19 cellular contexts compared by ENCODE assay signal in the genomic region with DNA sequence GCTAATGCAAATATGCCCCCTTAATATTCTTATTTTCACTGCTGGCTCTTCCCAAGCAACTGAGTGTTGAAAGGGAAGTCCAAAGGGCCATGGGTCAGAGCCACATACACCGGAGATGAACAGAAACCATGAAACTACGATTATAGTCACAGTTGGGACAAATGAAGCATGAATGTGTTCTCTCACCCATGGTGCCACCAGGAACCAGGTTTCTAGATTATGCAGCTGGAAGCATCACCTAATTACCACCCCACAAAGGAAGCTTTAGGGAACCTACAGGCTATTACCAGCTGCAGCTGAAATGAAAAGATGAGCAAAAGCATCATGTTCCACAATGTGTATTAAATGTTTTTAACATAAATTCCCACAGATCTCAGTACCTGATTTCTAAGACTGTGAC. TPM values are rescaled to one million over a fixed set of nuclear protein-coding genes. Genes with fewer than 3 reads are reported as not detected.
DNase-seq lines count a peak whose midpoint lies in the region; ATAC-seq, FAIRE-seq and TF ChIP-seq lines count a peak whose summit lies in the region.
"Had no signal": no experiment of that assay in that cellular context is flagged by ENCODE, and none has a peak within 500 bp of the region (broad histone marks: within the 10 kb centered on the region; RNA-seq: fewer than 3 reads in every experiment).

No MANE protein-coding gene starts in this region.

- SMC1A ChIA-PET in GM12878 (lab: Charles Lee; ENCODE audit: uncharacterized antibody, unreplicated experiment), result interaction anchor here (0.6 to 8.4 kb wide), 15 partner anchors 9 to 215 kb away, joined by 3 to 87 read pairs (median 4); a partner anchor contains a TSS

- no peak overlapping the region for H2AFZ ChIP-seq in GM12878 (ENCODE audit: control insufficient read depth, low read depth, low read length)
- H2AFZ ChIP-seq: GM23338 had no signal

- POLR2A ChIA-PET in GM12878 (lab: Charles Lee), result interaction anchor here (1.0 to 1.6 kb wide), 3 partner anchors 10 to 199 kb away, joined by 3 to 5 read pairs (median 4); no protein-coding TSS in a partner anchor

- no peak for TF ChIP-seq RAD21 in GM12878 (IDR thresholded peaks at IDR 0.05; ENCODE audit: insufficient read depth, low read depth, low read length)

- no peak for FAIRE-seq in GM12878 (lab: Jason Lieb, UNC)
- FAIRE-seq: A204.1 had no signal

- no peak for TF ChIP-seq CTCF in GM12878 (IDR thresholded peaks at IDR 0.05 in 2 of 3, conservative IDR thresholded peaks at IDR 0.05 in 1 of 3; ENCODE audit: control insufficient read depth in 2 of 3, extremely low read depth in 1 of 3, insufficient read depth in 1 of 3, low read depth in 3 of 3, low read length in 3 of 3)
- TF ChIP-seq CTCF in gastroesophageal sphincter (IDR thresholded peaks at IDR 0.05), result no peak

- H3K27me3 ChIP-seq in GM12878 (replicated peaks in 1 of 2; ENCODE audit: control insufficient read depth in 2 of 2, insufficient read depth in 2 of 2, low read length in 1 of 2), result no peaks in the 10 kb centered on the region
- H3K27me3 ChIP-seq in gastroesophageal sphincter, result no peaks in the 10 kb centered on the region

- peak; percentile 1 for DNase-seq in NOMO-1 treated with dmso at 0.1 percent for 144 hours (lab: John Stamatoyannopoulos, UW; ENCODE audit: unreplicated experiment)
- no peak for DNase-seq in NOMO-1 treated with DMSO at 0.1 percent for 48 hours (lab: John Stamatoyannopoulos, UW; ENCODE audit: unreplicated experiment)
- no peak for DNase-seq in GM12878 (ENCODE audit: low read depth, low spot score)
- no peak for DNase-seq in NCI-H2081 treated with DMSO at 0.1 percent for 48 hours (lab: John Stamatoyannopoulos, UW)
- no peak for DNase-seq in Ammon's horn (ENCODE audit: low spot score)
- DNase-seq: Caco-2, EL, Kasumi-1, NCI-H1417 treated with DMSO at 0.1 percent for 48 hours, NCI-H1930, NCI-H82 had no signal

- no peak overlapping the region for H3K4me2 ChIP-seq in GM12878 (ENCODE audit: control insufficient read depth, insufficient read depth)
- H3K4me2 ChIP-seq: GM23338 had no signal

- 17% methylated on average over 2 of the region's 2 CpGs for whole genome bisulfite sequencing in GM12878 (ENCODE audit: insufficient coverage, insufficient replicate concordance, low lambda C conversion rate, missing lambda C conversion rate)
- 51 to 59% methylated on average over 2 of the region's 2 CpGs for WGBS in gastroesophageal sphincter (ENCODE audit: low coverage in 1 of 2), 2 donors

- H3K4me1 ChIP-seq in GM12878 (ENCODE audit: control insufficient read depth, insufficient read depth, low read length) (no peaks in the 10 kb centered on the region), gastroesophageal sphincter (peaks cover 12 to 38% (median 16%) of the 10 kb centered on the region in 3 donors)
- H3K4me1 ChIP-seq: Caco-2 had no signal

- H3K9ac ChIP-seq in GM12878 (ENCODE audit: control insufficient read depth, insufficient read depth, low read length), result no peak overlapping the region

- intact Hi-C loops in GM12878 (cut with micrococcal nuclease; ENCODE audit: unreplicated experiment), result no loop called here

- H3K36me3 ChIP-seq in GM12878 (ENCODE audit: control insufficient read depth in 2 of 2, insufficient read depth in 2 of 2, low read length in 1 of 2) (no peaks in the 10 kb centered on the region), gastroesophageal sphincter (peaks cover 0 to 15% of the 10 kb centered on the region in 2 donors)

- ATAC-seq in HG03097 (IDR thresholded peaks at IDR 0.05; ENCODE audit: low FRiP score, unreplicated experiment), result peak; percentile 56
- ATAC-seq in GM12878, result peak; percentile 91
- no peak for ATAC-seq in GM21390 (IDR thresholded peaks at IDR 0.05; ENCODE audit: unreplicated experiment)
- no peak for ATAC-seq in gastroesophageal sphincter
- ATAC-seq: GM23338, HCT116, Panc1 had no signal

- H3K9me3 ChIP-seq in GM12878 (replicated peaks; ENCODE audit: control insufficient read depth, insufficient read depth, low read length), result no peaks in the 10 kb centered on the region
- no peaks in the 10 kb centered on the region for H3K9me3 ChIP-seq in gastroesophageal sphincter

- in situ Hi-C loops in GM12878 (cut with MboI), result no loop called here

- H4K20me1 ChIP-seq in GM12878 (ENCODE audit: control insufficient read depth, insufficient read depth), result no peaks in the 10 kb centered on the region

- TF ChIP-seq EP300 in GM12878 (IDR thresholded peaks at IDR 0.05; ENCODE audit: borderline replicate concordance in 1 of 2, control insufficient read depth in 1 of 2, low read depth in 2 of 2, low read length in 2 of 2) (no peak), gastroesophageal sphincter (IDR thresholded peaks at IDR 0.05) (no peak)

- TF ChIP-seq POLR2A in GM12878 (IDR thresholded peaks at IDR 0.05; ENCODE audit: low read depth, low read length), result no peak
- no peak for TF ChIP-seq POLR2A in gastroesophageal sphincter (IDR thresholded peaks at IDR 0.05)

- CTCF ChIA-PET in GM12878 (lab: Yijun Ruan, JAX), result interaction anchor here (0.8 to 1.8 kb wide), 6 partner anchors 10 to 215 kb away, joined by 3 read pairs; no protein-coding TSS in a partner anchor

- no peak overlapping the region for H3K4me3 ChIP-seq in GM12878
- H3K4me3 ChIP-seq in gastroesophageal sphincter, result no peak overlapping the region
- H3K4me3 ChIP-seq: GM23338, SK-N-MC had no signal

- H3K27ac ChIP-seq in GM12878 (ENCODE audit: control insufficient read depth, insufficient read depth), result no peak overlapping the region
- no peak overlapping the region for H3K27ac ChIP-seq in gastroesophageal sphincter
- H3K27ac ChIP-seq: SK-N-MC had no signal

- no peaks in the 10 kb centered on the region for H3K79me2 ChIP-seq in GM12878 (ENCODE audit: control insufficient read depth, insufficient read depth, low read length)

- no TSS peak for BruUV-seq in GM12878 (replicated peaks; lab: Mats Ljungman, UMichigan)

- RAD21 ChIA-PET in GM12878 (lab: Charles Lee; ENCODE audit: unreplicated experiment), result interaction anchor here (0.9 to 2.2 kb wide), 9 partner anchors 10 to 223 kb away, joined by 3 to 10 read pairs (median 4); a partner anchor contains a TSS

TF ChIP-seq in GM12878, 131 proteins besides CTCF, POLR2A, EP300 and RAD21 (continues in another document):
- TF ChIP-seq, protein P1, sequence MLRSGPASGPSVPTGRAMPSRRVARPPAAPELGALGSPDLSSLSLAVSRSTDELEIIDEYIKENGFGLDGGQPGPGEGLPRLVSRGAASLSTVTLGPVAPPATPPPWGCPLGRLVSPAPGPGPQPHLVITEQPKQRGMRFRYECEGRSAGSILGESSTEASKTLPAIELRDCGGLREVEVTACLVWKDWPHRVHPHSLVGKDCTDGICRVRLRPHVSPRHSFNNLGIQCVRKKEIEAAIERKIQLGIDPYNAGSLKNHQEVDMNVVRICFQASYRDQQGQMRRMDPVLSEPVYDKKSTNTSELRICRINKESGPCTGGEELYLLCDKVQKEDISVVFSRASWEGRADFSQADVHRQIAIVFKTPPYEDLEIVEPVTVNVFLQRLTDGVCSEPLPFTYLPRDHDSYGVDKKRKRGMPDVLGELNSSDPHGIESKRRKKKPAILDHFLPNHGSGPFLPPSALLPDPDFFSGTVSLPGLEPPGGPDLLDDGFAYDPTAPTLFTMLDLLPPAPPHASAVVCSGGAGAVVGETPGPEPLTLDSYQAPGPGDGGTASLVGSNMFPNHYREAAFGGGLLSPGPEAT (IDR thresholded peaks at IDR 0.05; ENCODE audit: low read depth), result peak; percentile 52
- TF ChIP-seq GATAD2B (conservative IDR thresholded peaks at IDR 0.05; ENCODE audit: low read depth) (peak; percentile 49; the same call in 1 of the 2 replicates), IKZF1 (conservative IDR thresholded peaks at IDR 0.05) (peak; percentile 87), TCF3 (IDR thresholded peaks at IDR 0.05; ENCODE audit: borderline replicate concordance, insufficient read depth, low read depth, low read length) (no peak), SREBF1 (IDR thresholded peaks at IDR 0.05; ENCODE audit: low read length) (no peak), NR2F1 (conservative IDR thresholded peaks at IDR 0.05) (peak; percentile 78), STAT1 (conservative IDR thresholded peaks at IDR 0.05) (no peak), DPF2 (IDR thresholded peaks at IDR 0.05) (0 out of 2 replicates have a peak, but pooled peaks have one; percentile 36)
- TF ChIP-seq, protein P2, sequence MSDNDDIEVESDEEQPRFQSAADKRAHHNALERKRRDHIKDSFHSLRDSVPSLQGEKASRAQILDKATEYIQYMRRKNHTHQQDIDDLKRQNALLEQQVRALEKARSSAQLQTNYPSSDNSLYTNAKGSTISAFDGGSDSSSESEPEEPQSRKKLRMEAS (IDR thresholded peaks at IDR 0.05; ENCODE audit: low read depth, low read length), result no peak
- TF ChIP-seq, protein P3, sequence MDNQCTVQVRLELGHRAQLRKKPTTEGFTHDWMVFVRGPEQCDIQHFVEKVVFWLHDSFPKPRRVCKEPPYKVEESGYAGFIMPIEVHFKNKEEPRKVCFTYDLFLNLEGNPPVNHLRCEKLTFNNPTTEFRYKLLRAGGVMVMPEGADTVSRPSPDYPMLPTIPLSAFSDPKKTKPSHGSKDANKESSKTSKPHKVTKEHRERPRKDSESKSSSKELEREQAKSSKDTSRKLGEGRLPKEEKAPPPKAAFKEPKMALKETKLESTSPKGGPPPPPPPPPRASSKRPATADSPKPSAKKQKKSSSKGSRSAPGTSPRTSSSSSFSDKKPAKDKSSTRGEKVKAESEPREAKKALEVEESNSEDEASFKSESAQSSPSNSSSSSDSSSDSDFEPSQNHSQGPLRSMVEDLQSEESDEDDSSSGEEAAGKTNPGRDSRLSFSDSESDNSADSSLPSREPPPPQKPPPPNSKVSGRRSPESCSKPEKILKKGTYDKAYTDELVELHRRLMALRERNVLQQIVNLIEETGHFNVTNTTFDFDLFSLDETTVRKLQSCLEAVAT (IDR thresholded peaks at IDR 0.05), result no peak

RNA-seq across cellular contexts. Expression of a gene that starts 15.4 kb away (rescaled TPM):
- 87.2 and 91.5 TPM in 2 replicates for total RNA-seq in GM12878 (2013; cell fraction: nucleolus; rRNA removed)
- total RNA-seq in GM12878 (2014; rRNA removed) (1.2 and 1.4 TPM in 2 replicates), GM12878 (2014; rRNA removed; fragmentation: Illumina TruSeq; extraction: Trizol) (0.81 and 0.88 TPM in 2 replicates), GM12878 (2021) (0.69 and 0.93 TPM in 2 replicates), gastroesophageal sphincter (100 to 1,000 TPM in 3 of 4 donors, 10 to 100 TPM in 1; 94.0 to 190 (median 117) TPM)
- polyA plus RNA-seq in GM12878 (2011; ENCODE audit: low read depth), result 0.16 TPM
- polyA plus RNA-seq in GM12878 (2011; rRNA removed) (20.9 and 22.9 TPM in 2 replicates), GM12878 (2014; fragmentation: Illumina TruSeq; extraction: Trizol) (0.38 and 0.68 TPM in 2 replicates), GM12878 (2014; fragmentation: Nextera tagmentation; extraction: Ambion mirVana) (under 1 TPM; 0.10 to 0.16 TPM), GM12878 (2014; rRNA removed) (0.41 and 0.67 TPM in 2 replicates), GM12878 (2016; fragmentation: Nextera tagmentation; extraction: Ambion mirVana) (under 1 TPM; 0.19 to 0.46 TPM)
- 14.7 and 15.3 TPM in 2 replicates for polyA plus RNA-seq in GM12878 (2011; cell fraction: cytosol; rRNA removed)
- polyA plus RNA-seq in GM12878 (2011; cell fraction: nucleus; rRNA removed), result 12.9 and 14.5 TPM in 2 replicates
- 0.16 and 0.34 TPM in 2 replicates for polyA plus RNA-seq in GM12878 (2012)
- polyA minus RNA-seq in GM12878 (2011; rRNA and poly(A)+ RNA removed), result 66.1 and 67.7 TPM in 2 replicates
- 13.4 and 16.8 TPM in 2 replicates for polyA minus RNA-seq in GM12878 (2011; cell fraction: cytosol; rRNA and poly(A)+ RNA removed)
- 39.3 and 71.8 TPM in 2 replicates for polyA minus RNA-seq in GM12878 (2011; cell fraction: nucleus; rRNA and poly(A)+ RNA removed)
- total RNA-seq: Caco-2 had no signal

Comparison
In these comparisons a context has a peak if more than half of its experiments do, and no peak if none do; other contexts are left out.
1. ATAC-seq: peak in HG03097 (single experiment) and GM12878 (single experiment); none in GM21390 (single experiment) and gastroesophageal sphincter (single experiment).